8 cellular contexts compared by ENCODE assay signal in genomic region chr11:27471588-27472397, GRCh38. TPM values are rescaled to one million over a fixed set of nuclear protein-coding genes. Genes with fewer than 3 reads are reported as not detected.
DNase-seq lines count a peak whose midpoint lies in the region; ATAC-seq and TF ChIP-seq lines count a peak whose summit lies in the region.

No MANE protein-coding gene starts in this region.

- H3K27me3 ChIP-seq in AG04450 (ENCODE audit: control insufficient read depth, insufficient read depth, low read length), result no peaks in the 10 kb centered on the region
- no peaks in the 10 kb centered on the region for H3K27me3 ChIP-seq in PC-9 (ENCODE audit: insufficient read depth, low read depth)
- H3K27me3 ChIP-seq in body of pancreas, result no peaks in the 10 kb centered on the region
- peaks cover 11% of the 10 kb centered on the region; the same call in 1 of the 2 replicates for H3K27me3 ChIP-seq in iPS-20b (ENCODE audit: insufficient read depth, low read length)
- no peaks in the 10 kb centered on the region for H3K27me3 ChIP-seq in skeletal muscle satellite cell (ENCODE audit: control insufficient read depth, insufficient read depth, low read length)

- no peak overlapping the region for H3K27ac ChIP-seq in AG04450 (ENCODE audit: low read depth, low read length)
- peak overlapping the region; percentile 94 for H3K27ac ChIP-seq in PC-9
- peak overlapping the region; percentile 96 to 99 (median 97) for H3K27ac ChIP-seq in body of pancreas
- H3K27ac ChIP-seq in iPS-20b (ENCODE audit: low read length), result no peak overlapping the region

- H3F3A ChIP-seq in PC-9 (ENCODE audit: insufficient read depth, low read depth), result peaks cover 40% of the 10 kb centered on the region

- H2AFZ ChIP-seq in PC-9, result peak overlapping the region; percentile 86

- DNase-seq in AG04450 (ENCODE audit: low read depth, low spot score) (no peak), PC-9 (peak in 1 of 2 experiments; percentile 47), body of pancreas (peak; percentile 59 to 66 (median 62)), NCI-H226 (no peak)

- H3K4me2 ChIP-seq in PC-9, result peak overlapping the region; percentile 96
- H3K4me2 ChIP-seq in skeletal muscle satellite cell (ENCODE audit: low read length), result peak overlapping the region; percentile 98

- BruUV-seq in PC-9 (replicated peaks; lab: Mats Ljungman, UMichigan), result no TSS peak

- H3K4me3 ChIP-seq in AG04450 (ENCODE audit: low read depth, low read length) (peak overlapping the region; percentile 75), PC-9 (peak overlapping the region; percentile 92), body of pancreas (peak overlapping the region; percentile 64 to 68), iPS-20b (ENCODE audit: low read length) (peak overlapping the region; percentile 99), skeletal muscle satellite cell (ENCODE audit: low read length) (peak overlapping the region; percentile 95)

- CTCF ChIA-PET in AG04450 (lab: Charles Lee), result interaction anchor here (0.6 to 2.6 kb wide), 6 partner anchors 12 to 288 kb away, joined by 3 to 13 read pairs (median 4); no protein-coding TSS in a partner anchor
- CTCF ChIA-PET in PC-9 (lab: Charles Lee), result interaction anchor here (0.5 to 1.1 kb wide), 4 partner anchors 12 to 160 kb away, joined by 3 to 23 read pairs (median 5); no protein-coding TSS in a partner anchor

- intact Hi-C loops in PC-9 (cut with micrococcal nuclease; ENCODE audit: unreplicated experiment), result loop anchor here (2.0 kb wide), 2 partner anchors 109 to 263 kb away; partner anchors contain the start of gene CCDC34
- intact Hi-C loops in body of pancreas (cut with DNase I), result loop anchor here (10.0 kb wide), 1 partner anchor 97 kb away; no protein-coding TSS in a partner anchor

- H3K9ac ChIP-seq in iPS-20b (ENCODE audit: low read depth, low read length) (peak overlapping the region; percentile 87), skeletal muscle satellite cell (ENCODE audit: low read depth, low read length) (peak overlapping the region; percentile 81)

- peak; percentile 48 for ATAC-seq in GM18505 (IDR thresholded peaks at IDR 0.05; ENCODE audit: unreplicated experiment)
- peak; percentile 32 for ATAC-seq in HG02981 (IDR thresholded peaks at IDR 0.05; ENCODE audit: unreplicated experiment)
- peak; percentile 20 for ATAC-seq in body of pancreas

- POLR2A ChIA-PET in AG04450 (lab: Yijun Ruan, JAX) (interaction anchor here (0.7 to 1.0 kb wide), 4 partner anchors 11 to 267 kb away, joined by 3 to 5 read pairs (median 4); no protein-coding TSS in a partner anchor), PC-9 (lab: Charles Lee; ENCODE audit: unreplicated experiment) (interaction anchor here (0.5 to 1.0 kb wide), 7 partner anchors 7 to 1176 kb away, joined by 3 to 29 read pairs (median 9); no protein-coding TSS in a partner anchor)

- no peak for TF ChIP-seq POLR2A in GM18505 (IDR thresholded peaks at IDR 0.05; ENCODE audit: borderline replicate concordance, extremely low read depth, insufficient read depth, insufficient read length)
- TF ChIP-seq POLR2A in body of pancreas (IDR thresholded peaks at IDR 0.05), result peak in 2 of 3 donors; percentile 73 to 74

- TF ChIP-seq CTCF in AG04450 (IDR thresholded peaks at IDR 0.05; ENCODE audit: low read depth, low read length) (no peak), PC-9 (conservative IDR thresholded peaks at IDR 0.05) (no peak), body of pancreas (IDR thresholded peaks at IDR 0.05) (no peak)

- H3K79me2 ChIP-seq in PC-9 (ENCODE audit: low read depth), result peaks cover 46% of the 10 kb centered on the region

- no peaks in the 10 kb centered on the region for H3K9me2 ChIP-seq in PC-9 (ENCODE audit: insufficient read depth)

- H3K36me3 ChIP-seq in PC-9 (ENCODE audit: low read depth), result no peaks in the 10 kb centered on the region
- no peaks in the 10 kb centered on the region for H3K36me3 ChIP-seq in body of pancreas (replicated peaks in 1 of 2; ENCODE audit: insufficient read depth in 1 of 2, low read depth in 2 of 2)
- peaks cover 7% of the 10 kb centered on the region; the same call in 1 of the 2 replicates for H3K36me3 ChIP-seq in iPS-20b (ENCODE audit: insufficient read depth, low read depth, low read length)
- no peaks in the 10 kb centered on the region for H3K36me3 ChIP-seq in skeletal muscle satellite cell (ENCODE audit: insufficient read depth, low read length)

- H3K4me1 ChIP-seq in PC-9 (replicated peaks; ENCODE audit: insufficient read depth) (peaks cover 44% of the 10 kb centered on the region), body of pancreas (peaks cover 11% of the 10 kb centered on the region), iPS-20b (ENCODE audit: insufficient read depth, low read length) (peaks cover 22% of the 10 kb centered on the region), skeletal muscle satellite cell (ENCODE audit: control insufficient read depth, insufficient read depth, low read length) (peaks cover 13% of the 10 kb centered on the region)

- WGBS in body of pancreas, 2 donors, result 1% methylated on average over 58 of the region's 79 CpGs; no CpG with 5 or more reads in 1 of the 2 donors

- no peaks in the 10 kb centered on the region for H4K20me1 ChIP-seq in PC-9 (ENCODE audit: insufficient read depth)

- H3K9me3 ChIP-seq in AG04450 (ENCODE audit: control insufficient read depth, insufficient read depth, low read length), result no peaks in the 10 kb centered on the region
- no peaks in the 10 kb centered on the region for H3K9me3 ChIP-seq in PC-9 (ENCODE audit: insufficient read depth, low read depth)
- H3K9me3 ChIP-seq in body of pancreas, result no peaks in the 10 kb centered on the region
- no peaks in the 10 kb centered on the region for H3K9me3 ChIP-seq in iPS-20b (ENCODE audit: insufficient read depth, low read depth, low read length)
- no peaks in the 10 kb centered on the region for H3K9me3 ChIP-seq in skeletal muscle satellite cell (replicated peaks; ENCODE audit: low read length)

RNA-seq across cellular contexts. Expression of gene LGR4, which starts 0.8 kb away (rescaled TPM):
- polyA plus RNA-seq in AG04450 (2011; rRNA removed), result 4.2 and 5.8 TPM in 2 replicates
- 6.7 and 7.4 TPM in 2 replicates for polyA minus RNA-seq in AG04450 (2011; rRNA and poly(A)+ RNA removed)
- 33.4 and 37.4 TPM in 2 replicates for total RNA-seq in PC-9 (2021)
- 100 to 1,000 TPM; 120 to 145 TPM for total RNA-seq in body of pancreas
- 2.8 and 6.8 TPM in 2 replicates for total RNA-seq in skeletal muscle satellite cell (2012; rRNA removed)

RNA-seq across cellular contexts. Expression of gene LIN7C, which starts 34.8 kb away (rescaled TPM):
- polyA plus RNA-seq in AG04450 (2011; rRNA removed), result 16.9 and 22.8 TPM in 2 replicates
- polyA minus RNA-seq in AG04450 (2011; rRNA and poly(A)+ RNA removed), result 11.4 and 20.4 TPM in 2 replicates
- total RNA-seq in PC-9 (2021) (21.2 and 30.6 TPM in 2 replicates), body of pancreas (10 to 100 TPM; 17.5 to 27.8 TPM)
- 48.5 and 60.1 TPM in 2 replicates for total RNA-seq in skeletal muscle satellite cell (2012; rRNA removed)

Comparison
In these comparisons a context has a peak if more than half of its experiments do, and no peak if none do; other contexts are left out.
1. DNase-seq: peak in body of pancreas (4 of 4); none in AG04450 (single experiment) and NCI-H226 (single experiment).
2. H3K27ac ChIP-seq: peak in PC-9 (single experiment) and body of pancreas (4 of 4); none in AG04450 (single experiment) and iPS-20b (single experiment).
3. Peak in every context shown above with its lines, with median percentiles within 50 percentile points of each other: H3K4me3 ChIP-seq and ATAC-seq.